ENCODE assay signal across 8 cellular contexts in the genomic region with DNA sequence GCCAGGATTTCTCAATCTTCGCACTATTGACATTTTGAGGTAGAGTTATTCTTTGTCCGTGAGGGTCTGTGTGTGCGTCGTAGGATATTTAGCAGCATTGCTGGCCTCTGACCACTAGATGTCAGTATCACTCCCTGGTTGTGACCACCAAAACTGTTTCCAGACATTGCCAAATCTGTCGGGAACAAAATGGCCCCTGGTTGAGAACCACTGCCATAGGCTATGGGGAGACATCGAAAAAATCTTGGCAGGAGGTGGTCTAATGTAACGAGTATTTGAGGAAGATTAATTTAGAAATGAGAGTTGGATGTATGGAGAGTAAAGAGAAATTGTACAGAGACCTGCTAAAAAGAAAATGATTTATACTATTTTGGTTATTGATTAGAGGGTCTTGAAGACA.
A peak's percentile ranks its signal among the peaks of the same experiment; 100 is the strongest.
DNase-seq lines count a peak whose midpoint lies in the region; ATAC-seq and TF ChIP-seq lines count a peak whose summit lies in the region.

No MANE protein-coding gene starts in this region.

- intact Hi-C loops in activated CD4-positive, alpha-beta T cell treated with anti-CD3 and anti-CD28 coated beads for 36 hours (cut with DNase I, micrococcal nuclease) = loop anchor here (1.0 to 5.0 kb wide), 2 partner anchors 107 to 203 kb away; partner anchors contain the start of gene DOCK11 (in 1 of the 2)

- H3K9me3 Mint-ChIP-seq in activated CD4-positive, alpha-beta T cell treated with anti-CD3 and anti-CD28 coated beads for 36 hours (ENCODE audit: low read depth) = no peaks in the 10 kb centered on the region

- peak; percentile 64 for ATAC-seq in activated CD4-positive, alpha-beta T cell treated with anti-CD3 and anti-CD28 coated beads for 36 hours
- no peak for ATAC-seq in GM19035 (IDR thresholded peaks at IDR 0.05; ENCODE audit: unreplicated experiment)

- no peaks in the 10 kb centered on the region for H3K27me3 Mint-ChIP-seq in activated CD4-positive, alpha-beta T cell treated with anti-CD3 and anti-CD28 coated beads for 36 hours

- H3K4me1 Mint-ChIP-seq in activated CD4-positive, alpha-beta T cell treated with anti-CD3 and anti-CD28 coated beads for 36 hours = peaks cover 17% of the 10 kb centered on the region

- H3K27ac ChIP-seq in Peyer's patch = no peak overlapping the region
- no peak overlapping the region for H3K27ac ChIP-seq in right atrium auricular region

- H3K36me3 ChIP-seq in Peyer's patch (no peaks in the 10 kb centered on the region), right atrium auricular region (no peaks in the 10 kb centered on the region)

- H3K4me1 ChIP-seq in Peyer's patch (no peaks in the 10 kb centered on the region), right atrium auricular region (no peaks in the 10 kb centered on the region)

- POLR2A ChIA-PET in activated CD4-positive, alpha-beta T cell treated with anti-CD3 and anti-CD28 coated beads for 36 hours (lab: Charles Lee) = no interaction called here

- H3K27me3 ChIP-seq in Peyer's patch = no peaks in the 10 kb centered on the region
- no peaks in the 10 kb centered on the region for H3K27me3 ChIP-seq in right atrium auricular region

- no peak overlapping the region for H3K4me3 ChIP-seq in Peyer's patch
- no peak overlapping the region for H3K4me3 ChIP-seq in right atrium auricular region

- DNase-seq in activated CD4-positive, alpha-beta T cell treated with anti-CD3 and anti-CD28 coated beads for 36 hours = peak; percentile 38
- DNase-seq in activated CD4-positive, alpha-beta T cell treated with anti-CD3 and anti-CD28 coated beads for 1 hour = no peak
- DNase-seq in HuH-7 (ENCODE audit: low spot score) (peak; percentile 25), Peyer's patch (peak in 1 of 3 donors; percentile 60), amygdala (lab: John Stamatoyannopoulos, UW) (peak in 33 of 56 donors; percentile 0 to 55 (median 7)), right atrium auricular region (ENCODE audit: low spot score) (peak; percentile 64), renal cortical epithelial cell (ENCODE audit: low read depth) (peak; percentile 39)

- CTCF ChIA-PET in activated CD4-positive, alpha-beta T cell treated with anti-CD3 and anti-CD28 coated beads for 36 hours (lab: Charles Lee) = interaction anchor here (0.6 kb wide), 1 partner anchor 9 kb away, joined by 3 read pairs; no protein-coding TSS in a partner anchor

- H3K4me3 Mint-ChIP-seq in activated CD4-positive, alpha-beta T cell treated with anti-CD3 and anti-CD28 coated beads for 36 hours = no peak overlapping the region

- no peak for TF ChIP-seq POLR2A in Peyer's patch (IDR thresholded peaks at IDR 0.05)

- peak; percentile 53 to 71 (median 59) for TF ChIP-seq CTCF in Peyer's patch (IDR thresholded peaks at IDR 0.05)
- TF ChIP-seq CTCF in right atrium auricular region (IDR thresholded peaks at IDR 0.05) = peak; percentile 67 to 87

- H3K27ac Mint-ChIP-seq in activated CD4-positive, alpha-beta T cell treated with anti-CD3 and anti-CD28 coated beads for 36 hours = no peak overlapping the region

- H3K9me3 ChIP-seq in Peyer's patch (no peaks in the 10 kb centered on the region), right atrium auricular region (no peaks in the 10 kb centered on the region)

- peaks cover 19% of the 10 kb centered on the region for H3K36me3 Mint-ChIP-seq in activated CD4-positive, alpha-beta T cell treated with anti-CD3 and anti-CD28 coated beads for 36 hours (ENCODE audit: low read depth)
